In genomic region chr6:27608916-27609883, GRCh38 we compare ENCODE assay signal across 1 cellular context.
TF ChIP-seq lines count a peak whose summit lies in the region.

No MANE protein-coding gene starts in this region.

TF ChIP-seq in HepG2, 621 proteins besides CTCF, POLR2A, EP300 and RAD21 (continued from another document):
- TF ChIP-seq THAP9 (CRISPR knock-in tag; IDR thresholded peaks at IDR 0.05; ENCODE audit: borderline replicate concordance) (no peak), ZNF550 (CRISPR knock-in tag; IDR thresholded peaks at IDR 0.05; ENCODE audit: borderline replicate concordance) (no peak), ZNF761 (CRISPR knock-in tag; conservative IDR thresholded peaks at IDR 0.05) (no peak), SMYD3 (CRISPR knock-in tag; IDR thresholded peaks at IDR 0.05) (0 out of 2 replicates have a peak, but pooled peaks have one; percentile 40), STAG1 (CRISPR knock-in tag; IDR thresholded peaks at IDR 0.05) (peak; percentile 88), SNAI1 (CRISPR knock-in tag; IDR thresholded peaks at IDR 0.05; ENCODE audit: borderline replicate concordance) (no peak), NFAT5 (CRISPR knock-in tag; IDR thresholded peaks at IDR 0.05) (no peak), CCDC6 (CRISPR knock-in tag; IDR thresholded peaks at IDR 0.05) (no peak), ZMAT3 (CRISPR knock-in tag; conservative IDR thresholded peaks at IDR 0.05) (0 out of 2 replicates have a peak, but pooled peaks have one; percentile 31), SAP130 (CRISPR knock-in tag; IDR thresholded peaks at IDR 0.05; ENCODE audit: low read depth) (peak; percentile 35; the same call in 1 of the 2 replicates), ZFX (CRISPR knock-in tag; IDR thresholded peaks at IDR 0.05; ENCODE audit: low read depth) (peak; percentile 29; the same call in 1 of the 2 replicates), ZBTB7B (CRISPR knock-in tag; IDR thresholded peaks at IDR 0.05) (no peak), XRCC5 (optimal IDR thresholded peaks at IDR 0.05; ENCODE audit: low read length) (peak; percentile 57), GATAD2A (CRISPR knock-in tag; IDR thresholded peaks at IDR 0.05) (peak; percentile 27; the same call in 1 of the 2 replicates), ZNF17 (CRISPR knock-in tag; IDR thresholded peaks at IDR 0.05) (no peak), ELF3 (CRISPR knock-in tag; IDR thresholded peaks at IDR 0.05) (0 out of 2 replicates have a peak, but pooled peaks have one; percentile 25)
- TF ChIP-seq, protein P1, sequence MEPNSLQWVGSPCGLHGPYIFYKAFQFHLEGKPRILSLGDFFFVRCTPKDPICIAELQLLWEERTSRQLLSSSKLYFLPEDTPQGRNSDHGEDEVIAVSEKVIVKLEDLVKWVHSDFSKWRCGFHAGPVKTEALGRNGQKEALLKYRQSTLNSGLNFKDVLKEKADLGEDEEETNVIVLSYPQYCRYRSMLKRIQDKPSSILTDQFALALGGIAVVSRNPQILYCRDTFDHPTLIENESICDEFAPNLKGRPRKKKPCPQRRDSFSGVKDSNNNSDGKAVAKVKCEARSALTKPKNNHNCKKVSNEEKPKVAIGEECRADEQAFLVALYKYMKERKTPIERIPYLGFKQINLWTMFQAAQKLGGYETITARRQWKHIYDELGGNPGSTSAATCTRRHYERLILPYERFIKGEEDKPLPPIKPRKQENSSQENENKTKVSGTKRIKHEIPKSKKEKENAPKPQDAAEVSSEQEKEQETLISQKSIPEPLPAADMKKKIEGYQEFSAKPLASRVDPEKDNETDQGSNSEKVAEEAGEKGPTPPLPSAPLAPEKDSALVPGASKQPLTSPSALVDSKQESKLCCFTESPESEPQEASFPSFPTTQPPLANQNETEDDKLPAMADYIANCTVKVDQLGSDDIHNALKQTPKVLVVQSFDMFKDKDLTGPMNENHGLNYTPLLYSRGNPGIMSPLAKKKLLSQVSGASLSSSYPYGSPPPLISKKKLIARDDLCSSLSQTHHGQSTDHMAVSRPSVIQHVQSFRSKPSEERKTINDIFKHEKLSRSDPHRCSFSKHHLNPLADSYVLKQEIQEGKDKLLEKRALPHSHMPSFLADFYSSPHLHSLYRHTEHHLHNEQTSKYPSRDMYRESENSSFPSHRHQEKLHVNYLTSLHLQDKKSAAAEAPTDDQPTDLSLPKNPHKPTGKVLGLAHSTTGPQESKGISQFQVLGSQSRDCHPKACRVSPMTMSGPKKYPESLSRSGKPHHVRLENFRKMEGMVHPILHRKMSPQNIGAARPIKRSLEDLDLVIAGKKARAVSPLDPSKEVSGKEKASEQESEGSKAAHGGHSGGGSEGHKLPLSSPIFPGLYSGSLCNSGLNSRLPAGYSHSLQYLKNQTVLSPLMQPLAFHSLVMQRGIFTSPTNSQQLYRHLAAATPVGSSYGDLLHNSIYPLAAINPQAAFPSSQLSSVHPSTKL (CRISPR knock-in tag; IDR thresholded peaks at IDR 0.05): 0 out of 2 replicates have a peak, but pooled peaks have one; percentile 30
- TF ChIP-seq, protein P2, sequence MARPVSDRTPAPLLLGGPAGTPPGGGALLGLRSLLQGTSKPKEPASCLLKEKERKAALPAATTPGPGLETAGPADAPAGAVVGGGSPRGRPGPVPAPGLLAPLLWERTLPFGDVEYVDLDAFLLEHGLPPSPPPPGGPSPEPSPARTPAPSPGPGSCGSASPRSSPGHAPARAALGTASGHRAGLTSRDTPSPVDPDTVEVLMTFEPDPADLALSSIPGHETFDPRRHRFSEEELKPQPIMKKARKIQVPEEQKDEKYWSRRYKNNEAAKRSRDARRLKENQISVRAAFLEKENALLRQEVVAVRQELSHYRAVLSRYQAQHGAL (CRISPR knock-in tag; IDR thresholded peaks at IDR 0.05; ENCODE audit: not compliant biosample characterization): no peak
- TF ChIP-seq, protein P3, sequence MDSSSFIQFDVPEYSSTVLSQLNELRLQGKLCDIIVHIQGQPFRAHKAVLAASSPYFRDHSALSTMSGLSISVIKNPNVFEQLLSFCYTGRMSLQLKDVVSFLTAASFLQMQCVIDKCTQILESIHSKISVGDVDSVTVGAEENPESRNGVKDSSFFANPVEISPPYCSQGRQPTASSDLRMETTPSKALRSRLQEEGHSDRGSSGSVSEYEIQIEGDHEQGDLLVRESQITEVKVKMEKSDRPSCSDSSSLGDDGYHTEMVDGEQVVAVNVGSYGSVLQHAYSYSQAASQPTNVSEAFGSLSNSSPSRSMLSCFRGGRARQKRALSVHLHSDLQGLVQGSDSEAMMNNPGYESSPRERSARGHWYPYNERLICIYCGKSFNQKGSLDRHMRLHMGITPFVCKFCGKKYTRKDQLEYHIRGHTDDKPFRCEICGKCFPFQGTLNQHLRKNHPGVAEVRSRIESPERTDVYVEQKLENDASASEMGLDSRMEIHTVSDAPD (CRISPR knock-in tag; IDR thresholded peaks at IDR 0.05): no peak
